18 cellular contexts compared by ENCODE assay signal in the genomic region with DNA sequence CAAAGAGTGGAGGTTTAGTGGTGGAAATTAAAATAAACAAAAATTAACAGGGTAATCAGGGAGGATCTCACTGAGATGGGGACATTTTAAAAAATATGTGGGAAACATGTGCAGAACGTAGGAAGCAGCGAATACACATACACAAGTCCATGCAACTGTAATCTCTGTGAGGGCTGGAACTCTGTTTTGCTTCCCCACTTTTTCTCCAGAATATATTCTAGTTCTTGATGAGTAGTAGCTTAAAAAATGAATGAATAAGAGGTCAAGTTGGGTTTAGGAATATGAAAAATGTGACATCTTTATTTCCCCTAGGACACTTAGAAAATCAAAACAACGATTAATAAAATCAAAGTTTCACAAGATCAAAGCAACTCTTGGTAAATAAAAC.
"Had no signal": no experiment of that assay in that cellular context is flagged by ENCODE, and none has a peak within 500 bp of the region (broad histone marks: within the 10 kb centered on the region; RNA-seq: fewer than 3 reads in every experiment).

No MANE protein-coding gene starts in this region.

- H3K27me3 ChIP-seq: esophagus squamous epithelium, hepatocyte, neutrophil, right atrium auricular region, sigmoid colon, stomach, transverse colon had no signal

- H3K4me3 Mint-ChIP-seq: dendritic cell treated with granulocyte-macrophage colony-stimulating factor and Interleukin-4, amounts not matched to agents 40 ng/mL and 50 ng/mL, for 4 days; effector memory CD8-positive, alpha-beta T cell; naive thymus-derived CD8-positive, alpha-beta T cell had no signal

- H3K27ac ChIP-seq: esophagus squamous epithelium, hepatocyte, neutrophil, right atrium auricular region, sigmoid colon, stomach, thoracic aorta, transverse colon had no signal

- DNase-seq: effector memory CD8-positive, alpha-beta T cell; esophagus squamous epithelium; foreskin melanocyte; head of caudate nucleus; mesendoderm; naive thymus-derived CD8-positive, alpha-beta T cell; sigmoid colon; small intestine; stimulated activated CD4-positive, alpha-beta T cell treated with anti-CD3 and anti-CD28 coated beads, Interleukin-12 subunit alpha, Interleukin-12 subunit beta, amount 100 ng/mL, for 4 hours; stimulated activated naive CD4-positive, alpha-beta T cell; stomach; substantia nigra; transverse colon had no signal

- H3K4me3 ChIP-seq: esophagus squamous epithelium, hepatocyte, right atrium auricular region, sigmoid colon, stomach, thoracic aorta, transverse colon had no signal

- ATAC-seq: effector memory CD8-positive, alpha-beta T cell; naive thymus-derived CD8-positive, alpha-beta T cell had no signal

- H3K4me1 ChIP-seq: esophagus squamous epithelium, right atrium auricular region, sigmoid colon, stomach, transverse colon had no signal

- H2AFZ ChIP-seq: hepatocyte had no signal

- H3K4me1 Mint-ChIP-seq: naive thymus-derived CD8-positive, alpha-beta T cell had no signal

- H3K9me3 ChIP-seq: esophagus squamous epithelium, neutrophil, right atrium auricular region, sigmoid colon, stomach, thoracic aorta, transverse colon had no signal

- H3K9me3 Mint-ChIP-seq: dendritic cell treated with granulocyte-macrophage colony-stimulating factor and Interleukin-4, amounts not matched to agents 40 ng/mL and 50 ng/mL, for 4 days had no signal

- H3K79me2 ChIP-seq: hepatocyte had no signal

- H3K27ac Mint-ChIP-seq: dendritic cell treated with granulocyte-macrophage colony-stimulating factor and Interleukin-4, amounts not matched to agents 40 ng/mL and 50 ng/mL, for 4 days; effector memory CD8-positive, alpha-beta T cell; naive thymus-derived CD8-positive, alpha-beta T cell had no signal

- H3K4me2 ChIP-seq: hepatocyte had no signal

- H3K27me3 Mint-ChIP-seq: dendritic cell treated with granulocyte-macrophage colony-stimulating factor and Interleukin-4, amounts not matched to agents 40 ng/mL and 50 ng/mL, for 4 days; effector memory CD8-positive, alpha-beta T cell; naive thymus-derived CD8-positive, alpha-beta T cell had no signal

- H3K36me3 ChIP-seq: esophagus squamous epithelium, neutrophil, right atrium auricular region, sigmoid colon, stomach, thoracic aorta, transverse colon had no signal
